18 cellular contexts compared by ENCODE assay signal in genomic region chr1:57544345-57544744, GRCh38.
DNase-seq lines count a peak whose midpoint lies in the region; FAIRE-seq and TF ChIP-seq lines count a peak whose summit lies in the region.
"Had no signal": no experiment of that assay in that cellular context is flagged by ENCODE, and none has a peak within 500 bp of the region (broad histone marks: within the 10 kb centered on the region; RNA-seq: fewer than 3 reads in every experiment).

No MANE protein-coding gene starts in this region.

- peak; percentile 32 for DNase-seq in D341Med (ENCODE audit: low spot score)
- no peak for DNase-seq in D721Med (ENCODE audit: insufficient read length, low spot score)
- DNase-seq in NCI-H524 treated with DMSO at 0.1 percent for 48 hours (lab: John Stamatoyannopoulos, UW) = peak; percentile 47
- DNase-seq in germinal center (ENCODE audit: low spot score) = no peak
- no peak for DNase-seq in central memory CD4-positive, alpha-beta T cell
- DNase-seq: 8988T; ACHN; BE2C; C1 segment of cervical spinal cord; Caco-2; Calu3; CD4-positive, alpha-beta memory T cell; CD4-positive, CD25-positive, alpha-beta regulatory T cell; DMS79 treated with DMSO at 0.1 percent for 48 hours; GF-D8 had no signal

- TF ChIP-seq CTCF in D721Med (IDR thresholded peaks at IDR 0.05; ENCODE audit: insufficient read depth, missing control alignments) = no peak

- peak; percentile 64 for FAIRE-seq in D721Med (lab: Jason Lieb, UNC)
- FAIRE-seq: A204.1, G401.6, GM12891 had no signal

Comparison
In these comparisons a context has a peak if more than half of its experiments do, and no peak if none do; other contexts are left out.
1. DNase-seq: peak in D341Med (single experiment) and NCI-H524 treated with DMSO at 0.1 percent for 48 hours (single experiment); none in D721Med (single experiment), germinal center (single experiment) and central memory CD4-positive, alpha-beta T cell (single experiment).